In genomic region chr12:114625294-114625851, GRCh38 we compare ENCODE assay signal across 1 cellular context.
A peak's percentile ranks its signal among the peaks of the same experiment; 100 is the strongest.
TF ChIP-seq lines count a peak whose summit lies in the region.

No MANE protein-coding gene starts in this region.

TF ChIP-seq in K562, 482 proteins besides CTCF, POLR2A, EP300 and RAD21 (continued from another document and continues in another):
- no peak for TF ChIP-seq KLF6 (CRISPR knock-in tag; IDR thresholded peaks at IDR 0.05; ENCODE audit: borderline replicate concordance)
- TF ChIP-seq KHSRP (IDR thresholded peaks at IDR 0.05): no peak
- no peak for TF ChIP-seq TFAP4 (CRISPR knock-in tag; IDR thresholded peaks at IDR 0.05; ENCODE audit: borderline replicate concordance)
- TF ChIP-seq ZMIZ1 (IDR thresholded peaks at IDR 0.05; ENCODE audit: low read depth in 2 of 2, low read length in 2 of 2): no peak
- TF ChIP-seq HMBOX1 (IDR thresholded peaks at IDR 0.05): peak; percentile 67; the same call in 1 of the 2 replicates
- TF ChIP-seq CBFA2T3 (IDR thresholded peaks at IDR 0.05): no peak
- no peak for TF ChIP-seq ZNF280B (CRISPR knock-in tag; IDR thresholded peaks at IDR 0.05)
- no peak for TF ChIP-seq ELF2 (CRISPR knock-in tag; IDR thresholded peaks at IDR 0.05)
- TF ChIP-seq ZBTB7A (IDR thresholded peaks at IDR 0.05; ENCODE audit: borderline replicate concordance, control insufficient read depth, low read depth, low read length): 0 out of 2 replicates have a peak, but pooled peaks have one; percentile 32
- 0 out of 2 replicates have a peak, but pooled peaks have one; percentile 26 for TF ChIP-seq KLF16 (IDR thresholded peaks at IDR 0.05)
- no peak for TF ChIP-seq ZNF583 (CRISPR knock-in tag; IDR thresholded peaks at IDR 0.05)
- no peak for TF ChIP-seq MAZ (CRISPR knock-in tag; conservative IDR thresholded peaks at IDR 0.05 in 1 of 2, IDR thresholded peaks at IDR 0.05 in 1 of 2)
- TF ChIP-seq GTF2A2 (tag; IDR thresholded peaks at IDR 0.05): no peak
- no peak for TF ChIP-seq ATF4 (CRISPR knock-in tag; IDR thresholded peaks at IDR 0.05)
- TF ChIP-seq ZNF764 (CRISPR knock-in tag; IDR thresholded peaks at IDR 0.05; ENCODE audit: low read depth): no peak
- no peak for TF ChIP-seq FOXK1 (CRISPR knock-in tag; IDR thresholded peaks at IDR 0.05; ENCODE audit: borderline replicate concordance)
- TF ChIP-seq ID3 (CRISPR knock-in tag; IDR thresholded peaks at IDR 0.05): no peak
- TF ChIP-seq ID3 (tag; IDR thresholded peaks at IDR 0.05): no peak
- no peak for TF ChIP-seq POLR3A (IDR thresholded peaks at IDR 0.05; ENCODE audit: borderline replicate concordance, extremely low read depth, insufficient read depth, insufficient read length)
- TF ChIP-seq STAG1 (CRISPR knock-in tag; IDR thresholded peaks at IDR 0.05; ENCODE audit: borderline replicate concordance): no peak; the same call in 1 of the 2 replicates
- TF ChIP-seq BRCA1 (IDR thresholded peaks at IDR 0.05): no peak
- no peak for TF ChIP-seq BRCA1 (CRISPR knock-in tag; IDR thresholded peaks at IDR 0.05)
- no peak for TF ChIP-seq MXI1 (IDR thresholded peaks at IDR 0.05; ENCODE audit: low read depth, low read length)
- TF ChIP-seq ZNF609 (CRISPR knock-in tag; IDR thresholded peaks at IDR 0.05; ENCODE audit: borderline replicate concordance): no peak
- TF ChIP-seq MGA (IDR thresholded peaks at IDR 0.05): no peak
- TF ChIP-seq SMC3 (conservative IDR thresholded peaks at IDR 0.05; ENCODE audit: insufficient read depth, low read depth, low read length): peak; percentile 57
- no peak for TF ChIP-seq ZNF143 (CRISPR knock-in tag; IDR thresholded peaks at IDR 0.05)
- TF ChIP-seq RBM22 (IDR thresholded peaks at IDR 0.05; ENCODE audit: low read depth, low read length, poor library complexity, severe bottlenecking): no peak
